ENCODE assay signal across 8 cellular contexts in the genomic region with DNA sequence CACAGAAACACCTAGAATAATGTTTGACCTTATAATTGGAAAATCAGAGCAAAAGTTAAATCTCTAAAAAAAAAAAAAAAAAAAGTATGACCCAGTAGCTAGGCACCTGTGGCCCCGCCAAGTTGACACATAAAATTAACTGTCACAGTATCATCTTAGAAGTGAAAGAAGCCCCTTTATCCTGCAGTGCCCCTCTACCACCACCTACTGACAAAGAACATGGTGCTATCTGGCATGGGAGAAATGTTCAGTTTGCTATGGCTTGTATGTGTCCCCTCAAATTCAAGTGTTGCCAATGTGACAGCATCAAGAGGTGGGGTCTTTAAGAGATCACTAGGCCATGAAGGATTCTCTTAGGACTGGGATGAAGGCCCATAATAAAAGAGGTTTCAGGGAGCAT.
DNase-seq lines count a peak whose midpoint lies in the region; ATAC-seq, FAIRE-seq and TF ChIP-seq lines count a peak whose summit lies in the region.
"Not testable (repeated sequence)": the region's sequence is repeated elsewhere in the genome, so short reads cannot be mapped to it uniquely, and the experiment has no call there.

No MANE protein-coding gene starts in this region.

- CTCF ChIA-PET in CD8-positive, alpha-beta T cell (lab: Charles Lee); OCI-LY7 (lab: Charles Lee; ENCODE audit: unreplicated experiment); activated CD8-positive, alpha-beta memory T cell treated with anti-CD3 and anti-CD28 coated beads, Interleukin-2, amount 10 ng/mL, durations not matched to agents 7 days and 5 days (lab: Charles Lee): not testable (repeated sequence)

- FAIRE-seq in H54 (lab: Jason Lieb, UNC): peak; percentile 62

- no CpG with 5 or more reads among the region's 1 CpG for WGBS in endodermal cell (ENCODE audit: insufficient coverage in 1 of 2, insufficient read length in 1 of 2), 2 experiments

- H3K27me3 ChIP-seq in CD8-positive, alpha-beta T cell (ENCODE audit: insufficient read depth, low read length); endodermal cell (ENCODE audit: control insufficient read depth, insufficient read depth, low read length, poor library complexity, severe bottlenecking): not testable (repeated sequence)

- H2AFZ ChIP-seq in OCI-LY7 (ENCODE audit: low read length): not testable (repeated sequence)

- not testable (repeated sequence) for H3K4me1 Mint-ChIP-seq in CD8-positive, alpha-beta T cell (ENCODE audit: low read depth); activated CD8-positive, alpha-beta memory T cell treated with anti-CD3 and anti-CD28 coated beads, Interleukin-2, amount 10 ng/mL, durations not matched to agents 7 days and 5 days; endodermal cell; naive thymus-derived CD8-positive, alpha-beta T cell

- H3K4me1 ChIP-seq in CD8-positive, alpha-beta T cell (ENCODE audit: insufficient read depth, low read length); OCI-LY7 (ENCODE audit: insufficient read depth, low read length, poor library complexity, severe bottlenecking); endodermal cell (ENCODE audit: control insufficient read depth, insufficient read depth, low read length): not testable (repeated sequence)

- H3K9me2 ChIP-seq in OCI-LY7 (ENCODE audit: insufficient read depth, low read length): not testable (repeated sequence)

- TF ChIP-seq POLR2A in H54 (IDR thresholded peaks at IDR 0.05; ENCODE audit: low read depth, low read length): not testable (repeated sequence)

- TSS peak; percentile 93 for BruUV-seq in OCI-LY7 (replicated peaks; lab: Mats Ljungman, UMichigan)

- not testable (repeated sequence) for H3K79me2 ChIP-seq in OCI-LY7 (ENCODE audit: insufficient read depth, low read depth, low read length)

- H3K9me3 Mint-ChIP-seq in CD8-positive, alpha-beta T cell: peaks cover 16% of the 10 kb centered on the region
- H3K9me3 Mint-ChIP-seq in activated CD8-positive, alpha-beta memory T cell treated with anti-CD3 and anti-CD28 coated beads, Interleukin-2, amount 10 ng/mL, durations not matched to agents 7 days and 5 days (ENCODE audit: low read depth); endodermal cell: not testable (repeated sequence)
- H3K9me3 Mint-ChIP-seq in naive thymus-derived CD8-positive, alpha-beta T cell: peaks cover 0 to 11% (median 7%) of the 10 kb centered on the region in 9 donors

- not testable (repeated sequence) for H3K4me2 ChIP-seq in OCI-LY7 (ENCODE audit: low read length)

- not testable (repeated sequence) for TF ChIP-seq CTCF in CD8-positive, alpha-beta T cell (IDR thresholded peaks at IDR 0.05); OCI-LY7 (conservative IDR thresholded peaks at IDR 0.05; ENCODE audit: low read length)
- TF ChIP-seq CTCF in endodermal cell (conservative IDR thresholded peaks at IDR 0.05): peak; percentile 16

- not testable (repeated sequence) for H3K4me3 ChIP-seq in CD8-positive, alpha-beta T cell (ENCODE audit: low read depth, low read length); OCI-LY7 (ENCODE audit: low read depth, low read length, poor library complexity, severe bottlenecking); endodermal cell (ENCODE audit: low read length)

- H3K4me3 Mint-ChIP-seq in CD8-positive, alpha-beta T cell; activated CD8-positive, alpha-beta memory T cell treated with anti-CD3 and anti-CD28 coated beads, Interleukin-2, amount 10 ng/mL, durations not matched to agents 7 days and 5 days; endodermal cell; naive thymus-derived CD8-positive, alpha-beta T cell: not testable (repeated sequence)

- POLR2A ChIA-PET in CD8-positive, alpha-beta T cell (lab: Charles Lee); OCI-LY7 (lab: Charles Lee); naive thymus-derived CD8-positive, alpha-beta T cell (lab: Charles Lee): not testable (repeated sequence)

- H3K9ac ChIP-seq in endodermal cell (ENCODE audit: extremely low read depth, low read length, poor library complexity, severe bottlenecking): not testable (repeated sequence)

- not testable (repeated sequence) for H3K9me3 ChIP-seq in CD8-positive, alpha-beta T cell (ENCODE audit: low read length); OCI-LY7 (ENCODE audit: low read length); endodermal cell (ENCODE audit: control insufficient read depth, low read length)

- intact Hi-C loops in CD8-positive, alpha-beta T cell (cut with DNase I, micrococcal nuclease); OCI-LY7 (cut with micrococcal nuclease; ENCODE audit: unreplicated experiment): not testable (repeated sequence)

- H3K27ac Mint-ChIP-seq in CD8-positive, alpha-beta T cell; activated CD8-positive, alpha-beta memory T cell treated with anti-CD3 and anti-CD28 coated beads, Interleukin-2, amount 10 ng/mL, durations not matched to agents 7 days and 5 days; endodermal cell; naive thymus-derived CD8-positive, alpha-beta T cell: not testable (repeated sequence)

- H3K36me3 Mint-ChIP-seq in CD8-positive, alpha-beta T cell; activated CD8-positive, alpha-beta memory T cell treated with anti-CD3 and anti-CD28 coated beads, Interleukin-2, amount 10 ng/mL, durations not matched to agents 7 days and 5 days; endodermal cell (ENCODE audit: low read depth); naive thymus-derived CD8-positive, alpha-beta T cell: not testable (repeated sequence)

- peak; percentile 69 for ATAC-seq in CD8-positive, alpha-beta T cell
- peak; percentile 56 for ATAC-seq in GM18868 (IDR thresholded peaks at IDR 0.05; ENCODE audit: unreplicated experiment)
- peak; percentile 57 for ATAC-seq in SK-N-SH treated with all-trans-retinoic acid at 6 μM for 48 hours
- peak; percentile 51 for ATAC-seq in activated CD8-positive, alpha-beta memory T cell treated with anti-CD3 and anti-CD28 coated beads, Interleukin-2, amount 10 ng/mL, durations not matched to agents 7 days and 5 days
- peak; percentile 50 to 61 for ATAC-seq in naive thymus-derived CD8-positive, alpha-beta T cell

- not testable (repeated sequence) for H3K27ac ChIP-seq in CD8-positive, alpha-beta T cell (ENCODE audit: low read depth, low read length); OCI-LY7 (ENCODE audit: low read depth, low read length, poor library complexity, severe bottlenecking); endodermal cell (ENCODE audit: low read depth, low read length)

- H3K27me3 Mint-ChIP-seq in CD8-positive, alpha-beta T cell (ENCODE audit: low read depth); activated CD8-positive, alpha-beta memory T cell treated with anti-CD3 and anti-CD28 coated beads, Interleukin-2, amount 10 ng/mL, durations not matched to agents 7 days and 5 days; endodermal cell (ENCODE audit: insufficient read depth); naive thymus-derived CD8-positive, alpha-beta T cell: not testable (repeated sequence)

- H4K20me1 ChIP-seq in OCI-LY7 (ENCODE audit: insufficient read depth, low read length): not testable (repeated sequence)

- not testable (repeated sequence) for H3K36me3 ChIP-seq in CD8-positive, alpha-beta T cell (ENCODE audit: insufficient read depth, low read length); OCI-LY7 (ENCODE audit: insufficient read depth, low read length); endodermal cell (ENCODE audit: control insufficient read depth, insufficient read depth, low read length)

- not testable (repeated sequence) for DNase-seq in CD8-positive, alpha-beta T cell; H54 (ENCODE audit: insufficient read length, low spot score); OCI-LY7 (ENCODE audit: low spot score); activated CD8-positive, alpha-beta memory T cell treated with anti-CD3 and anti-CD28 coated beads, Interleukin-2, amount 10 ng/mL, durations not matched to agents 7 days and 5 days; endodermal cell; naive thymus-derived CD8-positive, alpha-beta T cell
